6 cellular contexts compared by ENCODE assay signal in genomic region chr9:137077758-137078693, GRCh38. TPM values are rescaled to one million over a fixed set of nuclear protein-coding genes. Genes with fewer than 3 reads are reported as not detected.
DNase-seq lines count a peak whose midpoint lies in the region; ATAC-seq and TF ChIP-seq lines count a peak whose summit lies in the region.

No MANE protein-coding gene starts in this region.

- POLR2A ChIA-PET in WTC11 (lab: Charles Lee): interaction anchor here (1.0 kb wide), 1 partner anchor 8 kb away, joined by 6 read pairs; the partner anchor contains the start of gene MAN1B1

- H3K4me1 ChIP-seq in right atrium auricular region: peaks cover 0 to 24% of the 10 kb centered on the region in 2 donors

- H3K27me3 Mint-ChIP-seq in WTC11 (ENCODE audit: low read depth): peaks cover 36% of the 10 kb centered on the region

- TF ChIP-seq CTCF in HFF-Myc (IDR thresholded peaks at IDR 0.05; ENCODE audit: low read depth, low read length, missing control alignments) (no peak), WTC11 (IDR thresholded peaks at IDR 0.05) (no peak), right atrium auricular region (IDR thresholded peaks at IDR 0.05) (no peak)

- peaks cover 38% of the 10 kb centered on the region for H3K36me3 ChIP-seq in right atrium auricular region

- no peak overlapping the region for H3K27ac Mint-ChIP-seq in WTC11

- DNase-seq in HFF-Myc (ENCODE audit: extremely low read depth, low read depth) (no peak), WTC11 (ENCODE audit: low spot score) (peak; percentile 34), right atrium auricular region (ENCODE audit: low spot score) (no peak), NCI-H526 treated with DMSO at 0.1 percent for 48 hours (lab: John Stamatoyannopoulos, UW) (no peak), islet precursor cell (no peak)

- CTCF ChIA-PET in WTC11 (lab: Charles Lee): interaction anchor here (0.6 to 4.3 kb wide), 11 partner anchors 9 to 159 kb away, joined by 3 to 69 read pairs (median 13); partner anchors contain the start of genes MAN1B1, NPDC1 and SAPCD2

- H3K27me3 ChIP-seq in right atrium auricular region: no peaks in the 10 kb centered on the region

- H3K4me3 ChIP-seq in HFF-Myc (replicated peaks; ENCODE audit: low read depth, low read length) (peak overlapping the region; percentile 61), right atrium auricular region (peak overlapping the region; percentile 70 to 74)

- H3K4me3 Mint-ChIP-seq in WTC11: peak overlapping the region; percentile 69

- no peaks in the 10 kb centered on the region for H3K9me3 Mint-ChIP-seq in WTC11

- peak overlapping the region; percentile 78 to 80 for H3K27ac ChIP-seq in right atrium auricular region
- H3K27ac ChIP-seq in temporal lobe (ENCODE audit: low read depth, low read length): peak overlapping the region; percentile 29

- no peaks in the 10 kb centered on the region for H3K9me3 ChIP-seq in right atrium auricular region

- no peaks in the 10 kb centered on the region for H3K36me3 Mint-ChIP-seq in WTC11

- peaks cover 16% of the 10 kb centered on the region for H3K4me1 Mint-ChIP-seq in WTC11

- 0 out of 2 replicates have a peak, but pooled peaks have one; percentile 4 for ATAC-seq in WTC11

TF ChIP-seq in WTC11, 78 proteins besides CTCF, POLR2A, EP300 and RAD21:
- TF ChIP-seq USF2 (CRISPR knock-in tag; IDR thresholded peaks at IDR 0.05) (0 out of 2 replicates have a peak, but pooled peaks have one; percentile 16), ZNF671 (CRISPR knock-in tag; IDR thresholded peaks at IDR 0.05) (no peak), SP1 (CRISPR knock-in tag; conservative IDR thresholded peaks at IDR 0.05) (0 out of 2 replicates have a peak, but pooled peaks have one; percentile 34), TP53 (CRISPR knock-in tag; IDR thresholded peaks at IDR 0.05) (0 out of 2 replicates have a peak, but pooled peaks have one; percentile 37), NR2C2 (CRISPR knock-in tag; IDR thresholded peaks at IDR 0.05) (no peak)

RNA-seq across cellular contexts. Expression of gene UAP1L1, which starts 0.7 kb away (rescaled TPM):
- total RNA-seq in WTC11 (2021): 12.1 to 17.7 TPM (median 14.3 TPM) in 3 replicates
- total RNA-seq in right atrium auricular region: 1 to 10 TPM; 4.3 to 6.3 TPM
- total RNA-seq in temporal lobe: 0.25 TPM

RNA-seq across cellular contexts. Expression of gene SAPCD2, which starts 7.7 kb away (rescaled TPM):
- total RNA-seq in WTC11 (2021): 52.0 to 67.0 TPM (median 53.6 TPM) in 3 replicates
- total RNA-seq in right atrium auricular region: under 1 TPM; 0.12 to 0.63 TPM
- 1.5 TPM for total RNA-seq in temporal lobe

RNA-seq across cellular contexts. Expression of gene MAN1B1, which starts 8.8 kb away (rescaled TPM):
- total RNA-seq in WTC11 (2021): 44.9 to 57.1 TPM (median 47.1 TPM) in 3 replicates
- total RNA-seq in right atrium auricular region: 10 to 100 TPM; 20.9 to 26.8 TPM
- 37.6 TPM for total RNA-seq in temporal lobe

RNA-seq across cellular contexts. Expression of gene ENTPD2, which starts 24.2 kb away (rescaled TPM):
- 8.3 to 9.6 TPM (median 9.2 TPM) in 3 replicates for total RNA-seq in WTC11 (2021)
- under 1 TPM; 0.41 to 0.67 TPM for total RNA-seq in right atrium auricular region
- 0.25 TPM for total RNA-seq in temporal lobe

RNA-seq across cellular contexts. Expression of gene NPDC1, which starts 32.0 kb away (rescaled TPM):
- 64.3 to 68.8 TPM (median 64.5 TPM) in 3 replicates for total RNA-seq in WTC11 (2021)
- total RNA-seq in right atrium auricular region: 10 to 100 TPM; 49.7 to 57.8 TPM
- 24.6 TPM for total RNA-seq in temporal lobe

Comparison
In these comparisons a context has a peak if more than half of its experiments do, and no peak if none do; other contexts are left out.
1. RNA of gene SAPCD2, which starts 7.7 kb away (total RNA-seq): 52.0 to 67.0 TPM in WTC11; 1.5 TPM in temporal lobe (single experiment) and 0.12 to 0.63 TPM in right atrium auricular region; every median in the first group is over 10 times any median in the second.